11 cellular contexts compared by ENCODE assay signal in the genomic region with DNA sequence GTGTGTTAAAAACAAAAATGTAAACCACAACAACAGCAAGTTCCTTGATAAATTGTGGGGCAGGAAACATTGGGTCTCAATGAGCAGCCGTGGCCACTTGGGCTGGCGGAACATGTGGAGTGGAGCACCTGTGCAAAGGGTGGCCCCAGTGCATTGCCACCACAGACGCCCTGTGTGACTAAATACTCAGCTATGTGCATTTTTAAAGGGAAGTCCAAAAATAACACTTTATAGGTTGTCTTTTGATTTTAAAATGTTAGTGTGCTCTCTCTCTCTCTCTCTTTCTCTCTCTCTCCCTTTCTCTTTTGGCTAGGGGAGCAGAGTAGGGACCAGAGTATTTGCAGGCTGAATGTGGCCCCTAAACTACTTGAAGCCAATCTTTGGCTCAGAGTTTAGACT.
DNase-seq lines count a peak whose midpoint lies in the region; ATAC-seq and TF ChIP-seq lines count a peak whose summit lies in the region.
"Had no signal": no experiment of that assay in that cellular context is flagged by ENCODE, and none has a peak within 500 bp of the region (broad histone marks: within the 10 kb centered on the region; RNA-seq: fewer than 3 reads in every experiment).

No MANE protein-coding gene starts in this region.

- H3K9me2 ChIP-seq in HCT116 (ENCODE audit: insufficient read depth): no peaks in the 10 kb centered on the region
- H3K9me2 ChIP-seq in PC-9 (ENCODE audit: insufficient read depth): no peaks in the 10 kb centered on the region

- TF ChIP-seq RAD21 in HCT116 (IDR thresholded peaks at IDR 0.05; ENCODE audit: low read depth): no peak

- no peaks in the 10 kb centered on the region for H3K27me3 ChIP-seq in DND-41 (ENCODE audit: insufficient read depth, low read length, poor library complexity)
- H3K27me3 ChIP-seq in HCT116 (ENCODE audit: insufficient read depth, low read length): no peaks in the 10 kb centered on the region
- H3K27me3 ChIP-seq in PC-9 (ENCODE audit: insufficient read depth, low read depth): no peaks in the 10 kb centered on the region
- H3K27me3 ChIP-seq: stomach had no signal

- H3K4me1 ChIP-seq in DND-41 (ENCODE audit: insufficient read depth, low read length): peaks cover 44% of the 10 kb centered on the region
- H3K4me1 ChIP-seq in HCT116 (ENCODE audit: control insufficient read depth in 1 of 2, insufficient read depth in 2 of 2, low read length in 2 of 2): peaks cover 24 to 48% of the 10 kb centered on the region in 2 experiments
- H3K4me1 ChIP-seq in PC-9 (replicated peaks; ENCODE audit: insufficient read depth): peaks cover 39% of the 10 kb centered on the region

- H3K36me3 ChIP-seq in DND-41 (ENCODE audit: insufficient read depth, low read length): no peaks in the 10 kb centered on the region
- H3K36me3 ChIP-seq in HCT116 (ENCODE audit: control insufficient read depth in 1 of 2, insufficient read depth in 2 of 2, low read length in 2 of 2): no peaks in the 10 kb centered on the region
- H3K36me3 ChIP-seq in PC-9 (ENCODE audit: low read depth): no peaks in the 10 kb centered on the region
- H3K36me3 ChIP-seq: stomach had no signal

- H4K20me1 ChIP-seq in DND-41 (ENCODE audit: insufficient read depth, low read length): no peaks in the 10 kb centered on the region
- H4K20me1 ChIP-seq in HCT116 (ENCODE audit: insufficient read depth): no peaks in the 10 kb centered on the region
- H4K20me1 ChIP-seq in PC-9 (ENCODE audit: insufficient read depth): no peaks in the 10 kb centered on the region

- H3K27ac ChIP-seq in DND-41 (ENCODE audit: low read length) (0 out of 2 replicates have a peak overlapping the region, but pooled peaks have one; percentile 15), HCT116 (ENCODE audit: low read depth, low read length) (peak overlapping the region; percentile 2; the same call in 1 of the 2 replicates), PC-9 (peak overlapping the region; percentile 11; the same call in 1 of the 2 replicates)

- intact Hi-C loops in HCT116 (cut with micrococcal nuclease): no loop called here
- intact Hi-C loops in PC-9 (cut with micrococcal nuclease; ENCODE audit: unreplicated experiment): no loop called here

- TF ChIP-seq POLR2A in HCT116 (IDR thresholded peaks at IDR 0.05; ENCODE audit: borderline replicate concordance, extremely low read depth, insufficient read depth, insufficient read length): no peak

- peak; percentile 47; the same call in 2 of the 3 replicates for ATAC-seq in DND-41 (ENCODE audit: insufficient read depth, low read depth)
- peak; percentile 44; the same call in 1 of the 2 replicates for ATAC-seq in HCT116
- ATAC-seq in HG02870 (IDR thresholded peaks at IDR 0.05; ENCODE audit: unreplicated experiment): no peak
- no peak for ATAC-seq in HG03139 (IDR thresholded peaks at IDR 0.05; ENCODE audit: unreplicated experiment)

- BruUV-seq in HCT116 (replicated peaks; lab: Mats Ljungman, UMichigan): no TSS peak
- BruUV-seq in PC-9 (replicated peaks; lab: Mats Ljungman, UMichigan): no TSS peak

- CTCF ChIA-PET in HCT116 (lab: Charles Lee): no interaction called here
- CTCF ChIA-PET in PC-9 (lab: Charles Lee): interaction anchor here (0.8 kb wide), 1 partner anchor 932 kb away, joined by 3 read pairs; no protein-coding TSS in a partner anchor
- CTCF ChIA-PET in GM10248 (lab: Yijun Ruan, JAX): interaction anchor here (1.3 to 1.5 kb wide), 4 partner anchors 9 to 33 kb away, joined by 4 read pairs; no protein-coding TSS in a partner anchor

- peak; percentile 43 for DNase-seq in DND-41
- DNase-seq in HCT116 (ENCODE audit: low read depth, low spot score): no peak
- DNase-seq in PC-9: peak in 1 of 2 experiments; percentile 6
- DNase-seq in germinal center (ENCODE audit: low spot score): peak; percentile 46
- no peak for DNase-seq in GM10248 (ENCODE audit: extremely low spot score)
- DNase-seq in DMS53 treated with DMSO at 0.1 percent for 48 hours (lab: John Stamatoyannopoulos, UW; ENCODE audit: unreplicated experiment): no peak
- DNase-seq: activated T-cell treated with anti-CD3 and anti-CD28 coated beads, Interleukin-2, amount 50 U/mL, for 48 hours; NCI-H1436 treated with DMSO at 0.1 percent for 48 hours; stomach had no signal

- H2AFZ ChIP-seq in DND-41 (ENCODE audit: low read depth, low read length) (no peak overlapping the region), HCT116 (ENCODE audit: low read depth, low read length, poor library complexity, severe bottlenecking) (peak overlapping the region; percentile 66), PC-9 (no peak overlapping the region)

- RAD21 ChIA-PET in HCT116 (lab: Charles Lee; ENCODE audit: low non-redundant PET in 1 of 2, low total read pairs in 2 of 2, uncharacterized antibody in 2 of 2, unreplicated experiment in 2 of 2): no interaction called here

- H3K79me2 ChIP-seq in DND-41 (ENCODE audit: insufficient read depth, low read length) (no peaks in the 10 kb centered on the region), HCT116 (ENCODE audit: insufficient read depth, low read length) (no peaks in the 10 kb centered on the region), PC-9 (ENCODE audit: low read depth) (no peaks in the 10 kb centered on the region)

- no peak overlapping the region for H3K4me2 ChIP-seq in DND-41 (ENCODE audit: insufficient read depth, low read length)
- peak overlapping the region; percentile 65 for H3K4me2 ChIP-seq in HCT116 (ENCODE audit: low read length)
- H3K4me2 ChIP-seq in PC-9: no peak overlapping the region

- no peak overlapping the region for H3K9ac ChIP-seq in DND-41 (ENCODE audit: low read depth, low read length)
- peak overlapping the region; percentile 23 for H3K9ac ChIP-seq in HCT116 (ENCODE audit: low read length)

- peaks cover 25% of the 10 kb centered on the region for H3F3A ChIP-seq in PC-9 (ENCODE audit: insufficient read depth, low read depth)

- POLR2A ChIA-PET in HCT116 (lab: Charles Lee) (no interaction called here), PC-9 (lab: Charles Lee; ENCODE audit: unreplicated experiment) (no interaction called here), GM10248 (lab: Yijun Ruan, JAX) (no interaction called here)

- no peak overlapping the region for H3K4me3 ChIP-seq in DND-41 (ENCODE audit: low read depth in 1 of 2, low read length in 2 of 2)
- peak overlapping the region in 1 of 2 experiments; percentile 9; a peak in 1 of 4 replicates for H3K4me3 ChIP-seq in HCT116 (replicated peaks in 1 of 2; ENCODE audit: low read depth in 1 of 2, low read length in 2 of 2)
- H3K4me3 ChIP-seq in PC-9: no peak overlapping the region
- H3K4me3 ChIP-seq: stomach had no signal

- TF ChIP-seq CTCF in DND-41 (IDR thresholded peaks at IDR 0.05; ENCODE audit: borderline replicate concordance, extremely low read depth, low read length, poor library complexity, severe bottlenecking) (no peak), HCT116 (IDR thresholded peaks at IDR 0.05 in 2 of 3, conservative IDR thresholded peaks at IDR 0.05 in 1 of 3; ENCODE audit: borderline replicate concordance in 1 of 3, insufficient read depth in 1 of 3, low read depth in 2 of 3, low read length in 2 of 3) (no peak), PC-9 (conservative IDR thresholded peaks at IDR 0.05) (no peak), GM10248 (IDR thresholded peaks at IDR 0.05; ENCODE audit: control extremely low read depth, extremely low read depth, low read depth, missing control alignments) (no peak)

- no peaks in the 10 kb centered on the region for H3K9me3 ChIP-seq in DND-41 (ENCODE audit: insufficient read depth, low read length, severe bottlenecking)
- no peaks in the 10 kb centered on the region for H3K9me3 ChIP-seq in HCT116 (ENCODE audit: control insufficient read depth in 1 of 2, insufficient read depth in 1 of 2, low read depth in 1 of 2, low read length in 2 of 2)
- peaks cover 7% of the 10 kb centered on the region; the same call in 1 of the 2 replicates for H3K9me3 ChIP-seq in PC-9 (ENCODE audit: insufficient read depth, low read depth)
- H3K9me3 ChIP-seq: stomach had no signal

TF ChIP-seq in HCT116, 20 proteins besides CTCF, POLR2A, EP300 and RAD21:
- TF ChIP-seq EZH2phosphoT487 (IDR thresholded peaks at IDR 0.05; ENCODE audit: borderline replicate concordance) (no peak), CBX3 (IDR thresholded peaks at IDR 0.05; ENCODE audit: low read depth) (0 out of 2 replicates have a peak, but pooled peaks have one; percentile 2)

Comparison
In these comparisons a context has a peak if more than half of its experiments do, and no peak if none do; other contexts are left out.
1. ATAC-seq: peak in DND-41 (single experiment) and HCT116 (single experiment); none in HG02870 (single experiment) and HG03139 (single experiment).
2. DNase-seq: peak in DND-41 (single experiment) and germinal center (single experiment); none in HCT116 (single experiment), GM10248 (single experiment) and DMS53 treated with DMSO at 0.1 percent for 48 hours (single experiment).
3. Peak in every context shown above with its lines, with median percentiles within 50 percentile points of each other: H3K27ac ChIP-seq.